ENCODE assay signal across 25 cellular contexts in the genomic region with DNA sequence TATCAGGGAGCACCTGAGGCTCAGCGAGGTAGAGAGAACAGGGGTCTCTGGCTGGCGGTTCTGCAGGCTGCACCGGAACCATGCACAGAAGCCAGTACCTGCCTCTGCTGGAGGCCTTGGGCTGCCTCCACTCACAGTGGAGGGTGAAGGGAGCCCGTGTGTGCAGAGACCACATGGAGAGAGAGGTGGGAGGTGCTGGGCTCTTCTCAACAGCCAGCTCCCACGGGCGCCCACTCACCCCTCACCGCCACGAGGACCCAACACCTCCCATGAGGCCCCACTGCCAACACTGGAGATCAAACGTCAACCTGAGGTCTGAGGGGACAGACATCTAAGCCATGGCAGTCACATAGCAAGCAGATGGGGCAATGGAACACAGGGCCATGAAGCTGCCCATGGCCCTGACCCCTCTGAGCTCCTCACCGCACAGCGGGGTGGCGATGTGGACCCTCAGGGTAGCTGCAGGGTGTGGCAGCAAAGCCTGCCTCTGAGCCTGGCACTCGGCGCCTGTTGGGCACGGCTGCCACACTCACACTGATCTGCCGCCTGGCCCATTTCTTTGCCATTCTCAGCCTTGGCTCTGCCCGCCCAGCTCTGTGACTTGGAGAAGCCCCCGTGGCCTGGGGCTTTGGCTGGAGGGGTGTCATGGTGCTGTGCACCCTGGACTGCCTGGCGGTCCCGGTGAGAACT. TPM values are rescaled to one million over a fixed set of nuclear protein-coding genes. Genes with fewer than 3 reads are reported as not detected.
"Had no signal": no experiment of that assay in that cellular context is flagged by ENCODE, and none has a peak within 500 bp of the region (broad histone marks: within the 10 kb centered on the region; RNA-seq: fewer than 3 reads in every experiment).

No MANE protein-coding gene starts in this region.

- H3K27ac ChIP-seq: dorsolateral prefrontal cortex, left lung, neutrophil, pancreas, sigmoid colon, suprapubic skin, transverse colon, upper lobe of right lung, uterus had no signal

- H3K36me3 Mint-ChIP-seq: immature natural killer cell; memory B cell; natural killer cell; stimulated activated effector memory CD8-positive, alpha-beta T cell treated with anti-CD3 and anti-CD28 coated beads, Interleukin-12 subunit alpha, Interleukin-12 subunit beta, amount 100 ng/mL, for 72 hours had no signal

- H3K27me3 ChIP-seq: pancreas, uterus had no signal

- ATAC-seq: left lung; natural killer cell; stimulated activated effector memory CD8-positive, alpha-beta T cell treated with anti-CD3 and anti-CD28 coated beads, Interleukin-12 subunit alpha, Interleukin-12 subunit beta, amount 100 ng/mL, for 72 hours; upper lobe of right lung had no signal

- H3K4me3 ChIP-seq: dorsolateral prefrontal cortex, left lung, lung, pancreas, sigmoid colon, suprapubic skin, transverse colon, upper lobe of right lung, uterus had no signal

- H3K9me3 Mint-ChIP-seq: immature natural killer cell; memory B cell; natural killer cell; stimulated activated effector memory CD8-positive, alpha-beta T cell treated with anti-CD3 and anti-CD28 coated beads, Interleukin-12 subunit alpha, Interleukin-12 subunit beta, amount 100 ng/mL, for 72 hours had no signal

- H3K27ac Mint-ChIP-seq: immature natural killer cell; memory B cell; natural killer cell; progenitor cell of endocrine pancreas; stimulated activated effector memory CD8-positive, alpha-beta T cell treated with anti-CD3 and anti-CD28 coated beads, Interleukin-12 subunit alpha, Interleukin-12 subunit beta, amount 100 ng/mL, for 72 hours had no signal

- H3K4me3 Mint-ChIP-seq: immature natural killer cell; memory B cell; natural killer cell; stimulated activated effector memory CD8-positive, alpha-beta T cell treated with anti-CD3 and anti-CD28 coated beads, Interleukin-12 subunit alpha, Interleukin-12 subunit beta, amount 100 ng/mL, for 72 hours had no signal

- FAIRE-seq: colon, frontal cortex, pancreas had no signal

- H3K9me3 ChIP-seq: left lung, neutrophil, pancreas, sigmoid colon, suprapubic skin, transverse colon, upper lobe of right lung, uterus had no signal

- H3K36me3 ChIP-seq: left lung, neutrophil, pancreas, sigmoid colon, suprapubic skin, transverse colon, upper lobe of right lung, uterus had no signal

- H3K4me1 ChIP-seq: left lung, pancreas, sigmoid colon, suprapubic skin, transverse colon, upper lobe of right lung, uterus had no signal

- H3K4me1 Mint-ChIP-seq: immature natural killer cell; natural killer cell; stimulated activated effector memory CD8-positive, alpha-beta T cell treated with anti-CD3 and anti-CD28 coated beads, Interleukin-12 subunit alpha, Interleukin-12 subunit beta, amount 100 ng/mL, for 72 hours had no signal

- DNase-seq: cerebellar nuclear complex; dorsolateral prefrontal cortex; effector CD4-positive, alpha-beta T cell; hypothalamus; immature natural killer cell; islet precursor cell; natural killer cell; sigmoid colon; stimulated activated CD4-positive, alpha-beta T cell treated with anti-CD3 and anti-CD28 coated beads, Interleukin-2, amount 100 ng/mL, for 24 hours; stimulated activated CD4-positive, alpha-beta T cell treated with anti-CD3 and anti-CD28 coated beads, Interleukin-4, amount 100 ng/mL, for 24 hours; stimulated activated naive CD4-positive, alpha-beta T cell treated with Interleukin-2 at 50 U/mL for 16 hours; transverse colon; upper lobe of right lung; uterus had no signal

RNA-seq across cellular contexts. Expression of a gene that starts 44.8 kb away (rescaled TPM):
- total RNA-seq: mononuclear cell, natural killer cell had no signal
- polyA plus RNA-seq: immature natural killer cell had no signal
